Comparison of ENCODE assay signal across 14 cellular contexts in the genomic region with DNA sequence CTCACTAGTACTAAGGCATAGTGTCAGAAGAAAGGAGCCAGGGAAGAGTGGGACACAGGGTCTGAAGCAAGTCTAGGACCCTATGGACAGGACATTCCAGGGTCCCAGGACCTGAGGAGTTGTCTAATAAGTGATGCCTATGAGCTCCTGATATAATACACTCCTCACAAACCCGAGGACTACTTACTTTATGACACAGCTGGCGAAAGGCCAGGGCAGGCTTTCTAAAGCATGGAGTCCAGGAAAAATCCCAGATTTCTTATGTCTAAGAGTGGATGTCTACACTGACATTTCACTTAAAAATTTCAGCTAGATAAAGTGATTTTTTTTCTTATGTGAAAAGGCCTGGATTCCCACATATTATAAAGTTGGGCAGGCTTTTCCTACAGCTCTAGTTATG.
"Had no signal": no experiment of that assay in that cellular context is flagged by ENCODE, and none has a peak within 500 bp of the region (broad histone marks: within the 10 kb centered on the region; RNA-seq: fewer than 3 reads in every experiment).

No MANE protein-coding gene starts in this region.

- DNase-seq: activated naive CD4-positive, alpha-beta T cell; activated naive CD8-positive, alpha-beta T cell treated with anti-CD3 and anti-CD28 coated beads, Interleukin-2, amount 10 ng/mL, durations not matched to agents 7 days and 5 days; activated T-cell treated with anti-CD3 and anti-CD28 coated beads for 4 hours; anterior cingulate cortex; endodermal cell; foreskin melanocyte; mammary epithelial cell; stimulated activated CD4-positive, alpha-beta T cell treated with anti-CD3 and anti-CD28 coated beads, Interleukin-4, amount 100 ng/mL, for 4 hours; stimulated activated CD8-positive, alpha-beta memory T cell treated with anti-CD3 and anti-CD28 coated beads, Interleukin-4, amount 100 ng/mL, for 48 hours; stimulated activated naive CD8-positive, alpha-beta T cell treated with anti-CD3 and anti-CD28 coated beads, Interleukin-15, Interleukin-2, amounts not matched to agents 100 U/mL and 50 U/mL, for 24 hours had no signal

- H3K4me3 ChIP-seq: dorsolateral prefrontal cortex, SK-N-MC, smooth muscle cell had no signal

- H3K27ac ChIP-seq: dorsolateral prefrontal cortex, SK-N-MC had no signal

- H3K27me3 ChIP-seq: dorsolateral prefrontal cortex had no signal

- ATAC-seq: natural killer cell treated with Interleukin-12 subunit alpha and Interleukin-12 subunit beta and Interleukin-15 and Interleukin-18, amount 100 ng/mL, for 72 hours; stimulated activated naive CD8-positive, alpha-beta T cell treated with anti-CD3 and anti-CD28 coated beads, Interleukin-15, Interleukin-2, amounts not matched to agents 100 U/mL and 50 U/mL, for 24 hours had no signal
